Comparison of ENCODE assay signal across 29 cellular contexts in the genomic region with DNA sequence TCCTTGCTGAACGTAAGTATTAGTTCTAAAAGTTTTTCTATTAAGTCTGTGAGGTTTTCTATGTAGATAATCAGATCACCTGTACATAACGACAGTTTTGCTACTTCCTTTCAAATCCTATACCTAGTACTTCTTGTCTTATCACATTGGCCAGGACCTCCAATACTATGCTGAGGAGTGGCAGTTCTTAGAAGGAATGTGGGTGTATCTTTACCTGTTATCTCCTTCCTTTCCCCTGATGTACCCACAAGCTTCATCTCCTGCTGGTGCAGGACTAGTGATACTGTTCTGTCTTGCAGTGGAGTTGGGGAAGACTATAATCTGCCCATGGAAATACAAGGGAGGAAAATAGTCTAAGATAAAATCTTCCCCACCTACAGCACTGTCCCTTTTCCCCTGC.
"Had no signal": no experiment of that assay in that cellular context is flagged by ENCODE, and none has a peak within 500 bp of the region (broad histone marks: within the 10 kb centered on the region; RNA-seq: fewer than 3 reads in every experiment).

No MANE protein-coding gene starts in this region.

- H3K27me3 ChIP-seq: colonic mucosa, esophagus muscularis mucosa, esophagus squamous epithelium, foreskin keratinocyte, gastrocnemius medialis, gastroesophageal sphincter, heart left ventricle, heart right ventricle, hepatocyte had no signal

- H2AFZ ChIP-seq: hepatocyte had no signal

- H3K4me3 ChIP-seq: colonic mucosa, coronary artery, dorsolateral prefrontal cortex, esophagus muscularis mucosa, esophagus squamous epithelium, gastrocnemius medialis, gastroesophageal sphincter, heart left ventricle, heart right ventricle, hepatocyte had no signal

- H3K9me3 ChIP-seq: colonic mucosa, esophagus muscularis mucosa, esophagus squamous epithelium, gastrocnemius medialis, gastroesophageal sphincter, heart left ventricle, heart right ventricle had no signal

- H3K79me2 ChIP-seq: hepatocyte had no signal

- H3K4me2 ChIP-seq: hepatocyte had no signal

- H3K27ac Mint-ChIP-seq: dendritic cell treated with granulocyte-macrophage colony-stimulating factor and Interleukin-4, amounts not matched to agents 40 ng/mL and 50 ng/mL, for 4 days; effector memory CD8-positive, alpha-beta T cell; endodermal cell had no signal

- H3K4me3 Mint-ChIP-seq: dendritic cell treated with granulocyte-macrophage colony-stimulating factor and Interleukin-4, amounts not matched to agents 40 ng/mL and 50 ng/mL, for 4 days; effector memory CD8-positive, alpha-beta T cell; endodermal cell had no signal

- FAIRE-seq: endometrium, endothelial cell of umbilical vein, frontal cortex had no signal

- H3K27ac ChIP-seq: colonic mucosa, coronary artery, dorsolateral prefrontal cortex, epithelial cell of prostate, esophagus muscularis mucosa, esophagus squamous epithelium, foreskin keratinocyte, gastrocnemius medialis, gastroesophageal sphincter, heart left ventricle, heart right ventricle, hepatocyte had no signal

- H3K9me3 Mint-ChIP-seq: dendritic cell treated with granulocyte-macrophage colony-stimulating factor and Interleukin-4, amounts not matched to agents 40 ng/mL and 50 ng/mL, for 4 days; effector memory CD8-positive, alpha-beta T cell; endodermal cell had no signal

- H3K4me1 ChIP-seq: foreskin keratinocyte, gastrocnemius medialis had no signal

- DNase-seq: colonic mucosa; cortex of kidney; dermis blood vessel endothelial cell; dorsolateral prefrontal cortex; effector CD4-positive, alpha-beta T cell; effector CD8-positive, alpha-beta T cell; effector memory CD4-positive, alpha-beta T cell; effector memory CD8-positive, alpha-beta T cell; endodermal cell; erythroblast; esophagus squamous epithelium; foreskin fibroblast; foreskin keratinocyte; foreskin melanocyte; gastrocnemius medialis; glutamatergic neuron; head of caudate nucleus; heart left ventricle; heart right ventricle had no signal

- ATAC-seq: effector memory CD8-positive, alpha-beta T cell; esophagus mucosa; foreskin keratinocyte; gastrocnemius medialis; gastroesophageal sphincter; heart left ventricle; heart right ventricle had no signal

- H3K36me3 ChIP-seq: colonic mucosa, esophagus muscularis mucosa, esophagus squamous epithelium, gastrocnemius medialis, gastroesophageal sphincter, heart left ventricle, heart right ventricle had no signal
